Comparison of ENCODE assay signal across 17 cellular contexts in the genomic region with DNA sequence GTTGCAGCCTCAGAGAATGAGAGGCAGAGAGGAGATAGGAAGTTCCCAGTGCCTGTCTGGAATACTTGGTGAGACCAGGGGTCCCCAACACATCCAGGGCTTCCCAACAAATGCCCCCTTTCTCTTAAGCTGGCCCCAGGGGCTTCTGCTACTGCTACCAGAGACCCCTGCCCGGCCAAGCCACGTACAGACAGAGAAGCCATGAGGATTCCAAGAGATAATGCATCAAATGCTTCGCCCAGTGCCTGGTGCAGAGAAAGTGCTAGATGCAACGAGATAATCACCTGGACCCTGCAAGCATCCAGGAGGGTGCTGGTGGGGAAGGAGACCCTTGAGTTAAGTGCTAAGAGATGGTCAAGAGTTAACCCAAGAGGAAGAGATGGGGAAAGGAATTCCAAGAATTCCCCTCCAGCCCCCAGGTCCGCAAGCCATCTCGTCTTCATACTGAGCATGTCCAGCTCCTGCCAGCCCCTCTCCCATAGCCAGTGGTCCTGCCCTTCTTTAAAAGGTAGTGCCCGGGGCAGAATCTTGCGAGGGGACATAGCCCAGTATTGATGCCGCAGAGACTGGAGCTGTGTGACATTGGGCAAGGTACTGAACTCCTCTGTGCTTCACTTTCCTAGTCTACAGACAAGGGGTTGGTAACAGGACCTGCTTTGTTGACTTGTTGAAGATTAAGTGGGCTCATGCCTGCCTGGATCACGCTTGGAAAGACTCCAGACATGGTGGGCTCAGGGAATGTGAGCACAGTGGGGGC.
"Had no signal": no experiment of that assay in that cellular context is flagged by ENCODE, and none has a peak within 500 bp of the region (broad histone marks: within the 10 kb centered on the region; RNA-seq: fewer than 3 reads in every experiment).

No MANE protein-coding gene starts in this region.

- H3K27ac Mint-ChIP-seq: activated naive CD4-positive, alpha-beta T cell treated with anti-CD3 and anti-CD28 coated beads for 36 hours; activated T-helper 2 cell treated with anti-CD3 and anti-CD28 coated beads, Interferon-gamma antibody, Interleukin-2, Interleukin-4, amounts not matched to agents 10 μg/mL and 5 μg/mL and 100 μg/mL, durations not matched to agents 14 hours and 24 hours and 36 hours; memory B cell; naive thymus-derived CD8-positive, alpha-beta T cell had no signal

- H3K27me3 ChIP-seq: cardiac muscle cell, right lobe of liver, upper lobe of left lung had no signal

- ATAC-seq: naive thymus-derived CD8-positive, alpha-beta T cell; stimulated activated naive CD8-positive, alpha-beta T cell treated with anti-CD3 and anti-CD28 coated beads, Interleukin-15, amount 100 ng/mL, for 72 hours had no signal

- H3K4me1 Mint-ChIP-seq: memory B cell had no signal

- H3K4me3 Mint-ChIP-seq: activated naive CD4-positive, alpha-beta T cell treated with anti-CD3 and anti-CD28 coated beads for 36 hours; memory B cell had no signal

- H3K4me3 ChIP-seq: cardiac muscle cell, right lobe of liver, upper lobe of left lung had no signal

- H3K27ac ChIP-seq: cardiac muscle cell, right lobe of liver, upper lobe of left lung had no signal

- H3K36me3 ChIP-seq: cardiac muscle cell, right lobe of liver, upper lobe of left lung had no signal

- H3K9me3 Mint-ChIP-seq: activated naive CD4-positive, alpha-beta T cell treated with anti-CD3 and anti-CD28 coated beads for 36 hours; activated T-helper 2 cell treated with anti-CD3 and anti-CD28 coated beads, Interferon-gamma antibody, Interleukin-2, Interleukin-4, amounts not matched to agents 10 μg/mL and 5 μg/mL and 100 μg/mL, durations not matched to agents 14 hours and 24 hours and 36 hours; naive thymus-derived CD8-positive, alpha-beta T cell; stimulated activated naive CD8-positive, alpha-beta T cell treated with anti-CD3 and anti-CD28 coated beads, Interleukin-15, amount 100 ng/mL, for 72 hours had no signal

- H3K9me3 ChIP-seq: right lobe of liver, upper lobe of left lung had no signal

- DNase-seq: activated CD4-positive, alpha-beta T cell treated with anti-CD3 and anti-CD28 coated beads for 1 hour; activated CD4-positive, alpha-beta T cell treated with anti-CD3 and anti-CD28 coated beads, Interleukin-2, amount 50 U/mL, for 4 hours; activated naive CD4-positive, alpha-beta T cell treated with anti-CD3 and anti-CD28 coated beads for 36 hours; activated T-cell treated with anti-CD3 and anti-CD28 coated beads, Interleukin-2, amount 50 U/mL, for 1 hour; foreskin fibroblast; hypothalamus; kidney glomerular epithelial cell; left ventricle myocardium superior; occipital lobe; stimulated activated CD4-positive, alpha-beta T cell treated with anti-CD3 and anti-CD28 coated beads, Interleukin-1b, Interleukin-23, amount 100 ng/mL, for 48 hours; stimulated activated naive CD8-positive, alpha-beta T cell treated with anti-CD3 and anti-CD28 coated beads, Interleukin-15, amount 100 ng/mL, for 72 hours had no signal

- H3K4me1 ChIP-seq: right lobe of liver had no signal
